In the genomic region with DNA sequence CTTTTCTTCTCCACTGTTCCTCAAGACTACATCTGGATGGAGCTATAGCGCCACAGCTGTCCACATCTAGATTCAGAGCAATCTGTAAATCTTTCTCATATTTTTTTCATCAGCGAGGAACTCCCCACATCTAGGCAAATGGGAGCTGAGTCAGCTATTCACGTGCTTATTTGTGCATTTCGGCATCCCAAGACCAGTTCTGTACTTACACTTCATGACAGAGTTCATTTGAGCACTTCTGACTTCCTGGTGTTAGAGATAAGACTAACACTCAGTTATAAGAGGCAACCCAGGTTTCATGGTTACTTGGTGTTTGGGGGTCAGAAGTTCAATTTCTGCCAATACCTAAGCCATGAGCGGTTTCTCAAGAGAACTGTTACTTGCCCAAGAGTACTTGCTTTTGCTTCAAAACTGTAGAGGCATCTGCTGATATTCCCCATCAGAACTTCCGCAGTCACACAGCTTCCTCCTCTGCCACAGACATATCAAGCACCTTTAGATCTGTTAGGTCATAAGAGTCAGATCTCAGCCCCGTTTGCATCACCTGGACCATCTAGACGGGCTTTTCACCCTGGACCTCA, we compare ENCODE assay signal across 14 cellular contexts. TPM values are rescaled to one million over a fixed set of nuclear protein-coding genes. Genes with fewer than 3 reads are reported as not detected.
A peak's percentile ranks its signal among the peaks of the same experiment; 100 is the strongest.
DNase-seq lines count a peak whose midpoint lies in the region; ATAC-seq and TF ChIP-seq lines count a peak whose summit lies in the region.
"Had no signal": no experiment of that assay in that cellular context is flagged by ENCODE, and none has a peak within 500 bp of the region (broad histone marks: within the 10 kb centered on the region; RNA-seq: fewer than 3 reads in every experiment).

No MANE protein-coding gene starts in this region.

- H3K9me3 ChIP-seq in fibroblast of lung (ENCODE audit: control insufficient read depth, insufficient read depth, low read depth, low read length) (no peaks in the 10 kb centered on the region), lung (ENCODE audit: control insufficient read depth in 2 of 2, insufficient read depth in 1 of 2, low read length in 1 of 2) (no peaks in the 10 kb centered on the region)
- H3K9me3 ChIP-seq: BE2C had no signal

- no peak overlapping the region for H2AFZ ChIP-seq in fibroblast of lung (ENCODE audit: low read length)
- H2AFZ ChIP-seq: GM23338 had no signal

- peak; percentile 2 for DNase-seq in EL
- DNase-seq in OCI-M1 (lab: John Stamatoyannopoulos, UW): peak; percentile 62
- peak; percentile 1 to 9 for DNase-seq in fibroblast of lung (ENCODE audit: low read depth in 2 of 2)
- DNase-seq in lung (ENCODE audit: low spot score): no peak
- no peak for DNase-seq in NCI-H345 (lab: John Stamatoyannopoulos, UW)
- no peak for DNase-seq in stimulated activated naive B cell treated with anti-CD40 and anti-IgM and Interleukin-4, amounts not matched to agents 10 μg/mL and 1 μg/mL and 100 μg/mL, for 72 hours
- DNase-seq: BE2C; CD4-positive, alpha-beta memory T cell; DND-41; MM.1S; NCI-H1105 treated with DMSO at 0.1 percent for 48 hours; NCI-H187 had no signal

- no peak overlapping the region for H3K27ac ChIP-seq in fibroblast of lung (ENCODE audit: insufficient read depth, low read length)
- no peak overlapping the region for H3K27ac ChIP-seq in lung (ENCODE audit: low read depth in 1 of 2, low read length in 1 of 2)

- no peak for TF ChIP-seq CTCF in fibroblast of lung (conservative IDR thresholded peaks at IDR 0.05 in 1 of 2, IDR thresholded peaks at IDR 0.05 in 1 of 2; ENCODE audit: low read depth in 1 of 2, low read length in 2 of 2)
- no peak for TF ChIP-seq CTCF in lung (IDR thresholded peaks at IDR 0.05; ENCODE audit: control extremely low read depth, extremely low read depth)

- no peaks in the 10 kb centered on the region for H3K4me1 Mint-ChIP-seq in stimulated activated naive B cell treated with anti-CD40 and anti-IgM and Interleukin-4, amounts not matched to agents 10 μg/mL and 1 μg/mL and 100 μg/mL, for 72 hours
- H3K4me1 Mint-ChIP-seq: CD4-positive, alpha-beta memory T cell; GM23338 had no signal

- ATAC-seq in lung (ENCODE audit: insufficient read depth, low FRiP score) (peak; percentile 79), GM19351 (IDR thresholded peaks at IDR 0.05; ENCODE audit: unreplicated experiment) (no peak)
- ATAC-seq in stimulated activated naive B cell treated with anti-CD40 and anti-IgM and Interleukin-4, amounts not matched to agents 10 μg/mL and 1 μg/mL and 100 μg/mL, for 72 hours (replicated peaks): no peak
- ATAC-seq: GM23338 had no signal

- H3K27me3 ChIP-seq in fibroblast of lung (ENCODE audit: control insufficient read depth, insufficient read depth, low read length) (no peaks in the 10 kb centered on the region), lung (ENCODE audit: control insufficient read depth, insufficient read depth) (no peaks in the 10 kb centered on the region)
- H3K27me3 ChIP-seq: BE2C had no signal

- peaks cover 0 to 3% of the 10 kb centered on the region in 2 donors for H3K36me3 Mint-ChIP-seq in stimulated activated naive B cell treated with anti-CD40 and anti-IgM and Interleukin-4, amounts not matched to agents 10 μg/mL and 1 μg/mL and 100 μg/mL, for 72 hours
- H3K36me3 Mint-ChIP-seq: CD4-positive, alpha-beta memory T cell had no signal

- H3K79me2 ChIP-seq in fibroblast of lung (ENCODE audit: control insufficient read depth, insufficient read depth, low read length): no peaks in the 10 kb centered on the region

- no peak overlapping the region for H3K27ac Mint-ChIP-seq in stimulated activated naive B cell treated with anti-CD40 and anti-IgM and Interleukin-4, amounts not matched to agents 10 μg/mL and 1 μg/mL and 100 μg/mL, for 72 hours
- H3K27ac Mint-ChIP-seq: CD4-positive, alpha-beta memory T cell; GM23338 had no signal

- H3K4me1 ChIP-seq in fibroblast of lung (ENCODE audit: control insufficient read depth, extremely low read depth, insufficient read depth, low read length): no peaks in the 10 kb centered on the region
- no peaks in the 10 kb centered on the region for H3K4me1 ChIP-seq in lung (ENCODE audit: control insufficient read depth in 2 of 2, insufficient read depth in 2 of 2, low read length in 2 of 2)
- H3K4me1 ChIP-seq: BE2C had no signal

- H3K4me2 ChIP-seq in fibroblast of lung (ENCODE audit: extremely low read depth, insufficient read depth, low read length): no peak overlapping the region
- H3K4me2 ChIP-seq: GM23338 had no signal

- H3K4me3 Mint-ChIP-seq in stimulated activated naive B cell treated with anti-CD40 and anti-IgM and Interleukin-4, amounts not matched to agents 10 μg/mL and 1 μg/mL and 100 μg/mL, for 72 hours: no peak overlapping the region
- H3K4me3 Mint-ChIP-seq: CD4-positive, alpha-beta memory T cell; GM23338 had no signal

- H3K4me3 ChIP-seq in fibroblast of lung (replicated peaks in 1 of 4; ENCODE audit: control extremely low read depth in 1 of 4, insufficient read depth in 1 of 4, low read depth in 3 of 4, low read length in 4 of 4) (no peak overlapping the region), lung (no peak overlapping the region)
- H3K4me3 ChIP-seq: GM23338 had no signal

- no peak overlapping the region for H3K9ac ChIP-seq in fibroblast of lung (ENCODE audit: insufficient read depth, low read length)

- H4K20me1 ChIP-seq in fibroblast of lung (ENCODE audit: control insufficient read depth, extremely low read depth, insufficient read depth, low read length): no peaks in the 10 kb centered on the region

- H3K27me3 Mint-ChIP-seq in stimulated activated naive B cell treated with anti-CD40 and anti-IgM and Interleukin-4, amounts not matched to agents 10 μg/mL and 1 μg/mL and 100 μg/mL, for 72 hours: peaks cover 0 to 4% of the 10 kb centered on the region in 2 donors

- WGBS in lung, 2 donors: 57 to 71% methylated on average over 8 of the region's 8 CpGs

- peaks cover 0 to 6% of the 10 kb centered on the region in 2 donors for H3K9me3 Mint-ChIP-seq in stimulated activated naive B cell treated with anti-CD40 and anti-IgM and Interleukin-4, amounts not matched to agents 10 μg/mL and 1 μg/mL and 100 μg/mL, for 72 hours
- H3K9me3 Mint-ChIP-seq: CD4-positive, alpha-beta memory T cell; GM23338 had no signal

- H3K36me3 ChIP-seq in fibroblast of lung (ENCODE audit: control insufficient read depth, insufficient read depth, low read length) (no peaks in the 10 kb centered on the region), lung (ENCODE audit: control insufficient read depth in 2 of 2, insufficient read depth in 2 of 2, low read length in 2 of 2) (no peaks in the 10 kb centered on the region)
- H3K36me3 ChIP-seq: BE2C had no signal

RNA-seq across cellular contexts. Expression of a gene that starts 24.1 kb away (rescaled TPM):
- total RNA-seq in fibroblast of lung (47.2 and 49.3 TPM in 2 replicates), lung (100 to 1,000 TPM in 1 of 2 donors, 10 to 100 TPM in 1; 50.0 to 142 TPM)
- polyA plus RNA-seq in fibroblast of lung (38.8 and 40.2 TPM in 2 replicates), lung (10 to 100 TPM; 17.1 to 20.1 TPM)
- 26.5 and 28.5 TPM in 2 replicates for polyA plus RNA-seq in fibroblast of lung (2012)
- polyA minus RNA-seq in fibroblast of lung (ENCODE audit: low replicate concordance): 14.1 and 19.5 TPM in 2 replicates

Comparison
In these comparisons a context has a peak if more than half of its experiments do, and no peak if none do; other contexts are left out.
1. DNase-seq: peak in EL (single experiment), OCI-M1 (single experiment) and fibroblast of lung (2 of 2); none in lung (single experiment), NCI-H345 (single experiment) and stimulated activated naive B cell treated with anti-CD40 and anti-IgM and Interleukin-4, amounts not matched to agents 10 μg/mL and 1 μg/mL and 100 μg/mL, for 72 hours (single experiment).